In genomic region chr2:15636972-15637785, GRCh38 we compare ENCODE assay signal across 9 cellular contexts. TPM values are rescaled to one million over a fixed set of nuclear protein-coding genes. Genes with fewer than 3 reads are reported as not detected.
DNase-seq lines count a peak whose midpoint lies in the region; ATAC-seq and TF ChIP-seq lines count a peak whose summit lies in the region.
"Had no signal": no experiment of that assay in that cellular context is flagged by ENCODE, and none has a peak within 500 bp of the region (broad histone marks: within the 10 kb centered on the region; RNA-seq: fewer than 3 reads in every experiment).

No MANE protein-coding gene starts in this region.

- peaks cover 53% of the 10 kb centered on the region for H3K36me3 Mint-ChIP-seq in CD8-positive, alpha-beta T cell
- peaks cover 41% of the 10 kb centered on the region for H3K36me3 Mint-ChIP-seq in activated CD8-positive, alpha-beta memory T cell treated with anti-CD3 and anti-CD28 coated beads, Interleukin-2, amount 10 ng/mL, durations not matched to agents 7 days and 5 days
- peaks cover 56% of the 10 kb centered on the region for H3K36me3 Mint-ChIP-seq in nephron (ENCODE audit: low read depth)

- no peaks in the 10 kb centered on the region for H3K9me3 ChIP-seq in CD8-positive, alpha-beta T cell (ENCODE audit: low read length)
- no peaks in the 10 kb centered on the region for H3K9me3 ChIP-seq in esophagus squamous epithelium

- ATAC-seq in CD8-positive, alpha-beta T cell = peak; percentile 78
- ATAC-seq in GM19035 (IDR thresholded peaks at IDR 0.05; ENCODE audit: unreplicated experiment) = peak; percentile 86
- peak; percentile 84 for ATAC-seq in HG03139 (IDR thresholded peaks at IDR 0.05; ENCODE audit: unreplicated experiment)
- ATAC-seq in activated CD8-positive, alpha-beta memory T cell treated with anti-CD3 and anti-CD28 coated beads, Interleukin-2, amount 10 ng/mL, durations not matched to agents 7 days and 5 days = peak; percentile 75

- 8 to 15% methylated on average over 5 to 6 of the region's 6 CpGs for WGBS in esophagus squamous epithelium, 2 donors

- TF ChIP-seq CTCF in CD8-positive, alpha-beta T cell (IDR thresholded peaks at IDR 0.05) = peak; percentile 94
- peak; percentile 75 to 89 (median 84) for TF ChIP-seq CTCF in esophagus squamous epithelium (IDR thresholded peaks at IDR 0.05)
- TF ChIP-seq CTCF in nephron (IDR thresholded peaks at IDR 0.05; ENCODE audit: unreplicated experiment in 3 of 3) = peak; percentile 91 to 99 (median 95)

- TF ChIP-seq POLR2A in esophagus squamous epithelium (IDR thresholded peaks at IDR 0.05) = no peak

- no peak overlapping the region for H3K27ac Mint-ChIP-seq in CD8-positive, alpha-beta T cell
- no peak overlapping the region for H3K27ac Mint-ChIP-seq in activated CD8-positive, alpha-beta memory T cell treated with anti-CD3 and anti-CD28 coated beads, Interleukin-2, amount 10 ng/mL, durations not matched to agents 7 days and 5 days
- peak overlapping the region; percentile 20 to 37 (median 31) for H3K27ac Mint-ChIP-seq in nephron

- H3K27ac ChIP-seq in CD8-positive, alpha-beta T cell (ENCODE audit: low read depth, low read length) = no peak overlapping the region
- no peak overlapping the region for H3K27ac ChIP-seq in esophagus squamous epithelium

- no peaks in the 10 kb centered on the region for H3K4me1 Mint-ChIP-seq in CD8-positive, alpha-beta T cell (ENCODE audit: low read depth)
- H3K4me1 Mint-ChIP-seq in activated CD8-positive, alpha-beta memory T cell treated with anti-CD3 and anti-CD28 coated beads, Interleukin-2, amount 10 ng/mL, durations not matched to agents 7 days and 5 days = no peaks in the 10 kb centered on the region
- H3K4me1 Mint-ChIP-seq in nephron = peaks cover 35% of the 10 kb centered on the region

- POLR2A ChIA-PET in CD8-positive, alpha-beta T cell (lab: Charles Lee) = no interaction called here

- no peak overlapping the region for H3K4me3 Mint-ChIP-seq in CD8-positive, alpha-beta T cell
- no peak overlapping the region for H3K4me3 Mint-ChIP-seq in activated CD8-positive, alpha-beta memory T cell treated with anti-CD3 and anti-CD28 coated beads, Interleukin-2, amount 10 ng/mL, durations not matched to agents 7 days and 5 days
- no peak overlapping the region for H3K4me3 Mint-ChIP-seq in nephron
- H3K4me3 Mint-ChIP-seq: activated naive CD8-positive, alpha-beta T cell had no signal

- no peaks in the 10 kb centered on the region for H3K4me1 ChIP-seq in CD8-positive, alpha-beta T cell (ENCODE audit: insufficient read depth, low read length)
- H3K4me1 ChIP-seq in esophagus squamous epithelium = peaks cover 0 to 29% (median 3%) of the 10 kb centered on the region in 3 donors

- intact Hi-C loops in CD8-positive, alpha-beta T cell (cut with DNase I, micrococcal nuclease) = loop anchor here (1.0 to 5.0 kb wide), 3 partner anchors 972 to 1120 kb away; no protein-coding TSS in a partner anchor
- intact Hi-C loops in esophagus squamous epithelium (cut with DNase I) = no loop called here

- H3K9me3 Mint-ChIP-seq in CD8-positive, alpha-beta T cell = peaks cover 9% of the 10 kb centered on the region
- peaks cover 5% of the 10 kb centered on the region for H3K9me3 Mint-ChIP-seq in activated CD8-positive, alpha-beta memory T cell treated with anti-CD3 and anti-CD28 coated beads, Interleukin-2, amount 10 ng/mL, durations not matched to agents 7 days and 5 days (ENCODE audit: low read depth)
- peaks cover 12% of the 10 kb centered on the region for H3K9me3 Mint-ChIP-seq in nephron

- H3K27me3 Mint-ChIP-seq in CD8-positive, alpha-beta T cell (ENCODE audit: low read depth) = no peaks in the 10 kb centered on the region
- H3K27me3 Mint-ChIP-seq in activated CD8-positive, alpha-beta memory T cell treated with anti-CD3 and anti-CD28 coated beads, Interleukin-2, amount 10 ng/mL, durations not matched to agents 7 days and 5 days = no peaks in the 10 kb centered on the region
- H3K27me3 Mint-ChIP-seq in nephron (ENCODE audit: low read depth) = peaks cover 4% of the 10 kb centered on the region
- H3K27me3 Mint-ChIP-seq: activated naive CD8-positive, alpha-beta T cell had no signal

- H3K36me3 ChIP-seq in CD8-positive, alpha-beta T cell (ENCODE audit: insufficient read depth, low read length) = peaks cover 11% of the 10 kb centered on the region
- peaks cover 0 to 42% (median 2%) of the 10 kb centered on the region in 3 donors for H3K36me3 ChIP-seq in esophagus squamous epithelium

- H3K4me3 ChIP-seq in CD8-positive, alpha-beta T cell (ENCODE audit: low read depth, low read length) = no peak overlapping the region
- H3K4me3 ChIP-seq in esophagus squamous epithelium = no peak overlapping the region

- peak; percentile 20 to 73 (median 51) for DNase-seq in CD8-positive, alpha-beta T cell
- DNase-seq in NCI-H524 (lab: John Stamatoyannopoulos, UW) (peak; percentile 61 to 86), esophagus squamous epithelium (lab: John Stamatoyannopoulos, UW) (no peak), stromal cell of bone marrow (ENCODE audit: low read depth) (peak; percentile 52)
- peak; percentile 60 for DNase-seq in activated CD8-positive, alpha-beta memory T cell treated with anti-CD3 and anti-CD28 coated beads, Interleukin-2, amount 10 ng/mL, durations not matched to agents 7 days and 5 days

- H3K27me3 ChIP-seq in CD8-positive, alpha-beta T cell (ENCODE audit: insufficient read depth, low read length) = no peaks in the 10 kb centered on the region
- no peaks in the 10 kb centered on the region for H3K27me3 ChIP-seq in esophagus squamous epithelium

- CTCF ChIA-PET in CD8-positive, alpha-beta T cell (lab: Charles Lee) = interaction anchor here (0.8 to 1.3 kb wide), 3 partner anchors 971 to 1120 kb away, joined by 3 to 4 read pairs (median 3); no protein-coding TSS in a partner anchor
- CTCF ChIA-PET in activated CD8-positive, alpha-beta memory T cell treated with anti-CD3 and anti-CD28 coated beads, Interleukin-2, amount 10 ng/mL, durations not matched to agents 7 days and 5 days (lab: Charles Lee) = interaction anchor here (0.7 kb wide), 1 partner anchor 11 kb away, joined by 3 read pairs; no protein-coding TSS in a partner anchor

RNA-seq across cellular contexts. Expression of gene DDX1, which starts 45.5 kb away (rescaled TPM):
- 10 to 100 TPM; 49.7 to 58.0 TPM for total RNA-seq in CD8-positive, alpha-beta T cell
- total RNA-seq in activated CD8-positive, alpha-beta memory T cell treated with anti-CD3 and anti-CD28 coated beads, Interleukin-2, amount 10 ng/mL, durations not matched to agents 7 days and 5 days = 10 to 100 TPM; 58.5 to 81.3 TPM
- 10 to 100 TPM; 41.6 to 78.6 (median 66.5) TPM for total RNA-seq in esophagus squamous epithelium

Comparison
In these comparisons a context has a peak if more than half of its experiments do, and no peak if none do; other contexts are left out.
1. H3K27ac Mint-ChIP-seq: peak in nephron (3 of 3); none in CD8-positive, alpha-beta T cell (single experiment) and activated CD8-positive, alpha-beta memory T cell treated with anti-CD3 and anti-CD28 coated beads, Interleukin-2, amount 10 ng/mL, durations not matched to agents 7 days and 5 days (single experiment).
2. Peak in every context shown above with its lines, with median percentiles within 50 percentile points of each other: ATAC-seq and CTCF ChIP-seq.